ENCODE assay signal across 8 cellular contexts in genomic region chr2:213151437-213152064, GRCh38. TPM values are rescaled to one million over a fixed set of nuclear protein-coding genes. Genes with fewer than 3 reads are reported as not detected.
DNase-seq lines count a peak whose midpoint lies in the region; ATAC-seq and TF ChIP-seq lines count a peak whose summit lies in the region.

Gene IKZF2, minus strand, starts transcription at chr2:213151612. Its CDS starts 2,983 bp downstream, at chr2:213148629.

- no peaks in the 10 kb centered on the region for H3K9me3 Mint-ChIP-seq in activated naive CD4-positive, alpha-beta T cell treated with anti-CD3 and anti-CD28 coated beads, Interleukin-2, amount 10 ng/mL, durations not matched to agents 7 days and 5 days

- H3K27me3 ChIP-seq in SJCRH30: no peaks in the 10 kb centered on the region

- DNase-seq in ELF-1 (ENCODE audit: low read depth, low spot score) (peak; percentile 92), H4 (ENCODE audit: low spot score) (peak; percentile 72), LNCaP clone FGC (ENCODE audit: low read depth) (peak; percentile 69), SJCRH30 (peak; percentile 74 to 80), glomerular visceral epithelial cell (ENCODE audit: extremely low spot score) (peak; percentile 92), omental fat pad (ENCODE audit: low spot score) (peak; percentile 29)
- DNase-seq in activated naive CD4-positive, alpha-beta T cell treated with anti-CD3 and anti-CD28 coated beads, Interleukin-2, amount 10 ng/mL, durations not matched to agents 7 days and 5 days: peak; percentile 67

- ATAC-seq in omental fat pad (ENCODE audit: low FRiP score): peak; percentile 98

- no peaks in the 10 kb centered on the region for H3K9me3 ChIP-seq in SJCRH30 (replicated peaks)

- no peaks in the 10 kb centered on the region for H3K4me1 ChIP-seq in SJCRH30

- H3K36me3 ChIP-seq in SJCRH30: no peaks in the 10 kb centered on the region

- CTCF ChIA-PET in activated naive CD4-positive, alpha-beta T cell treated with anti-CD3 and anti-CD28 coated beads, Interleukin-2, amount 10 ng/mL, durations not matched to agents 7 days and 5 days (lab: Charles Lee): interaction anchor here (2.5 to 3.4 kb wide), 2 partner anchors 288 to 374 kb away, joined by 12 to 18 read pairs; no protein-coding TSS in a partner anchor

- TF ChIP-seq CTCF in LNCaP clone FGC (IDR thresholded peaks at IDR 0.05; ENCODE audit: control insufficient read depth, extremely low read depth, insufficient read depth) (no peak), omental fat pad (IDR thresholded peaks at IDR 0.05) (no peak)

- H3K27ac ChIP-seq in SJCRH30 (peak within 1 kb of the TSS; percentile 31; the same call in 1 of the 2 replicates), temporal lobe (ENCODE audit: low read depth, low read length) (peak within 1 kb of the TSS; percentile 83)

- H3K27ac Mint-ChIP-seq in activated naive CD4-positive, alpha-beta T cell treated with anti-CD3 and anti-CD28 coated beads, Interleukin-2, amount 10 ng/mL, durations not matched to agents 7 days and 5 days: peak within 1 kb of the TSS; percentile 85

- H3K4me3 Mint-ChIP-seq in activated naive CD4-positive, alpha-beta T cell treated with anti-CD3 and anti-CD28 coated beads, Interleukin-2, amount 10 ng/mL, durations not matched to agents 7 days and 5 days: peak within 1 kb of the TSS; percentile 82

- no peaks in the 10 kb centered on the region for H3K36me3 Mint-ChIP-seq in activated naive CD4-positive, alpha-beta T cell treated with anti-CD3 and anti-CD28 coated beads, Interleukin-2, amount 10 ng/mL, durations not matched to agents 7 days and 5 days

- peaks cover 54% of the 10 kb centered on the region for H3K27me3 Mint-ChIP-seq in activated naive CD4-positive, alpha-beta T cell treated with anti-CD3 and anti-CD28 coated beads, Interleukin-2, amount 10 ng/mL, durations not matched to agents 7 days and 5 days

- H3K4me3 ChIP-seq in LNCaP clone FGC (ENCODE audit: low read depth, low read length): peak within 1 kb of the TSS; percentile 63
- peak within 1 kb of the TSS; percentile 85 for H3K4me3 ChIP-seq in SJCRH30

- H3K4me1 Mint-ChIP-seq in activated naive CD4-positive, alpha-beta T cell treated with anti-CD3 and anti-CD28 coated beads, Interleukin-2, amount 10 ng/mL, durations not matched to agents 7 days and 5 days: peaks cover 32% of the 10 kb centered on the region

RNA-seq across cellular contexts. Expression of gene IKZF2, which starts in this region (rescaled TPM):
- total RNA-seq in H4 (2014; rRNA removed; shearing (Covaris generic)): 0.68 and 1.7 TPM in 2 replicates
- total RNA-seq in SJCRH30 (2014; rRNA removed; shearing (Covaris generic)): 1.9 and 2.8 TPM in 2 replicates
- total RNA-seq in omental fat pad: 10 to 100 TPM; 11.2 to 18.0 (median 12.9) TPM
- total RNA-seq in temporal lobe: 8.1 TPM

Comparison
In these comparisons a context has a peak if more than half of its experiments do, and no peak if none do; other contexts are left out.
1. Peak in every context shown above with its lines: DNase-seq, ATAC-seq, H3K4me3 ChIP-seq and H3K27ac ChIP-seq.
2. DNase-seq: peak in every context shown above with its lines; median percentile 92 in ELF-1; 92 in glomerular visceral epithelial cell; 77 in SJCRH30; 72 in H4; 69 in LNCaP clone FGC; 67 in activated naive CD4-positive, alpha-beta T cell treated with anti-CD3 and anti-CD28 coated beads, Interleukin-2, amount 10 ng/mL, durations not matched to agents 7 days and 5 days; 29 in omental fat pad.